26 cellular contexts compared by ENCODE assay signal in the genomic region with DNA sequence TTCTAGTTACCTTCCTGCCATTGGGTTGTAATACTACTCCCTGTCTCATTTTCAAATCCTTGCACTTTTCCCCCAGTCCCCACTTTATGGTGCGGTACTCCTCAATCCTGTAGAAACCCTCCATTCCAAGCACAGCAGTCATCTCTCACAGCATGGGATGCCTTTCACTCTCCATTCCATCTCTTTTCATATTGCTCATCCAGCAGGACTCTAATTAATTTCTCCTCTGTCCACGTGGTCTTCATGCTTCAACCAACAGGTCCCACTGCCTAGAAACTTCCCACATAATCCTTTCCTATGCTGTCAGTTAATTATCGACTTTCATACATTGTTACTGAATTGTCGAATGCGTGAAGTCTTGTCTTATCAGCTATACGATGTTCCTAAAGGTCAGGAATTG.
DNase-seq lines count a peak whose midpoint lies in the region; ATAC-seq, FAIRE-seq and TF ChIP-seq lines count a peak whose summit lies in the region.
"Had no signal": no experiment of that assay in that cellular context is flagged by ENCODE, and none has a peak within 500 bp of the region (broad histone marks: within the 10 kb centered on the region; RNA-seq: fewer than 3 reads in every experiment).

No MANE protein-coding gene starts in this region.

- no peak overlapping the region for H3K27ac Mint-ChIP-seq in astrocyte (ENCODE audit: unreplicated experiment)
- no peak overlapping the region for H3K27ac Mint-ChIP-seq in CD8-positive, alpha-beta T cell
- H3K27ac Mint-ChIP-seq: activated CD4-positive, alpha-beta T cell treated with anti-CD3 and anti-CD28 coated beads, Interleukin-2, amount 10 ng/mL, durations not matched to agents 7 days and 5 days; activated T-cell treated with anti-CD3 and anti-CD28 coated beads, Interleukin-2, amount 50 U/mL, for 24 hours; CD14-positive monocyte; mesothelial cell of epicardium had no signal

- no peaks in the 10 kb centered on the region for H3K9me3 ChIP-seq in astrocyte (ENCODE audit: insufficient read depth, low read depth, low read length)
- H3K9me3 ChIP-seq in esophagus muscularis mucosa, result no peaks in the 10 kb centered on the region
- no peaks in the 10 kb centered on the region for H3K9me3 ChIP-seq in osteoblast (ENCODE audit: low read depth, low read length)
- no peaks in the 10 kb centered on the region for H3K9me3 ChIP-seq in CD8-positive, alpha-beta T cell (ENCODE audit: low read length)
- H3K9me3 ChIP-seq: gastrocnemius medialis, left ventricle myocardium inferior, ovary, right atrium auricular region, spleen had no signal

- H3K27ac ChIP-seq in astrocyte (ENCODE audit: low read depth, low read length) (peak overlapping the region; percentile 19), esophagus muscularis mucosa (replicated peaks in 1 of 4) (peak overlapping the region in 3 of 4 donors; percentile 1 to 80 (median 3)), osteoblast (ENCODE audit: low read depth, low read length) (peak overlapping the region; percentile 87)
- H3K27ac ChIP-seq in CD8-positive, alpha-beta T cell (ENCODE audit: low read depth, low read length), result no peak overlapping the region
- H3K27ac ChIP-seq: gastrocnemius medialis, left ventricle myocardium inferior, ovary, right atrium auricular region had no signal

- peaks cover 22% of the 10 kb centered on the region for H3K4me1 Mint-ChIP-seq in astrocyte (ENCODE audit: low read depth, unreplicated experiment)
- H3K4me1 Mint-ChIP-seq in CD8-positive, alpha-beta T cell (ENCODE audit: low read depth), result peaks cover 10% of the 10 kb centered on the region

- peaks cover 78% of the 10 kb centered on the region for H3K36me3 ChIP-seq in astrocyte (ENCODE audit: insufficient read depth, low read length)
- peaks cover 14 to 68% (median 38%) of the 10 kb centered on the region in 4 donors for H3K36me3 ChIP-seq in esophagus muscularis mucosa
- peaks cover 97% of the 10 kb centered on the region for H3K36me3 ChIP-seq in osteoblast (ENCODE audit: insufficient read depth, low read length)
- no peaks in the 10 kb centered on the region for H3K36me3 ChIP-seq in CD8-positive, alpha-beta T cell (ENCODE audit: insufficient read depth, low read length)
- H3K36me3 ChIP-seq: ovary had no signal

- FAIRE-seq in astrocyte (lab: Jason Lieb, UNC), result peak; percentile 39

- no peak for TF ChIP-seq EP300 in esophagus muscularis mucosa (IDR thresholded peaks at IDR 0.05)

- DNase-seq in EL (peak; percentile 63), astrocyte (ENCODE audit: low read depth) (no peak), esophagus muscularis mucosa (ENCODE audit: extremely low spot score) (no peak), osteoblast (ENCODE audit: insufficient read length, low spot score, missing footprints) (no peak), GM10248 (ENCODE audit: extremely low spot score) (no peak), DMS 273 treated with DMSO at 0.1 percent for 48 hours (lab: John Stamatoyannopoulos, UW) (no peak), glomerular visceral epithelial cell (ENCODE audit: extremely low spot score) (no peak)
- DNase-seq in CD8-positive, alpha-beta T cell, result no peak
- DNase-seq: activated CD4-positive, alpha-beta T cell treated with anti-CD3 and anti-CD28 coated beads, Interleukin-2, amount 10 ng/mL, durations not matched to agents 7 days and 5 days; activated naive CD4-positive, alpha-beta T cell treated with Interleukin-2 at 50 U/mL for 16 hours; activated T-cell treated with anti-CD3 and anti-CD28 coated beads, Interleukin-2, amount 50 U/mL, for 24 hours; Calu3; dermis blood vessel endothelial cell; gastrocnemius medialis; hippocampal formation; left ventricle myocardium inferior; naive B cell; NCI-H1092; NCI-H187 treated with DMSO at 0.1 percent for 48 hours; NCI-H524 treated with DMSO at 0.1 percent for 48 hours; ovary; spleen; stimulated activated CD4-positive, alpha-beta T cell treated with anti-CD3 and anti-CD28 coated beads, Interleukin-2, amount 100 ng/mL, for 48 hours had no signal

- WGBS in esophagus muscularis mucosa, result 92% methylated on average over 6 of the region's 6 CpGs

- no peak overlapping the region for H3K9ac ChIP-seq in astrocyte (ENCODE audit: low read length)

- H3K4me3 Mint-ChIP-seq in astrocyte (ENCODE audit: unreplicated experiment), result no peak overlapping the region
- H3K4me3 Mint-ChIP-seq in CD8-positive, alpha-beta T cell, result no peak overlapping the region
- H3K4me3 Mint-ChIP-seq: activated CD4-positive, alpha-beta T cell treated with anti-CD3 and anti-CD28 coated beads, Interleukin-2, amount 10 ng/mL, durations not matched to agents 7 days and 5 days; activated T-cell treated with anti-CD3 and anti-CD28 coated beads, Interleukin-2, amount 50 U/mL, for 24 hours; CD14-positive monocyte; mesothelial cell of epicardium; naive B cell had no signal

- no peak for TF ChIP-seq CTCF in astrocyte (IDR thresholded peaks at IDR 0.05; ENCODE audit: insufficient read depth, low read depth, low read length)
- no peak for TF ChIP-seq CTCF in esophagus muscularis mucosa (IDR thresholded peaks at IDR 0.05)
- TF ChIP-seq CTCF in osteoblast (IDR thresholded peaks at IDR 0.05; ENCODE audit: extremely low read depth, low read depth, low read length), result no peak
- TF ChIP-seq CTCF in GM10248 (IDR thresholded peaks at IDR 0.05; ENCODE audit: control extremely low read depth, extremely low read depth, low read depth, missing control alignments), result no peak
- TF ChIP-seq CTCF in CD8-positive, alpha-beta T cell (IDR thresholded peaks at IDR 0.05), result no peak

- H3K4me1 ChIP-seq in astrocyte (ENCODE audit: insufficient read depth, low read length) (peaks cover 19% of the 10 kb centered on the region), esophagus muscularis mucosa (peaks cover 28 to 75% (median 68%) of the 10 kb centered on the region in 4 donors), osteoblast (ENCODE audit: insufficient read depth, low read length) (peaks cover 78% of the 10 kb centered on the region)
- H3K4me1 ChIP-seq in CD8-positive, alpha-beta T cell (ENCODE audit: insufficient read depth, low read length), result no peaks in the 10 kb centered on the region

- H3K79me2 ChIP-seq in astrocyte (ENCODE audit: insufficient read depth, low read length) (peaks cover 73% of the 10 kb centered on the region), osteoblast (ENCODE audit: insufficient read depth, low read length) (peaks cover 80% of the 10 kb centered on the region)

- peaks cover 22% of the 10 kb centered on the region for H3K36me3 Mint-ChIP-seq in astrocyte (ENCODE audit: low read depth, unreplicated experiment)
- no peaks in the 10 kb centered on the region for H3K36me3 Mint-ChIP-seq in CD8-positive, alpha-beta T cell
- H3K36me3 Mint-ChIP-seq: CD14-positive monocyte had no signal

- H3K4me2 ChIP-seq in astrocyte (ENCODE audit: low read length) (no peak overlapping the region), osteoblast (ENCODE audit: insufficient read depth, low read length) (no peak overlapping the region)

- POLR2A ChIA-PET in GM10248 (lab: Yijun Ruan, JAX), result no interaction called here
- POLR2A ChIA-PET in CD8-positive, alpha-beta T cell (lab: Charles Lee), result no interaction called here

- CTCF ChIA-PET in GM10248 (lab: Yijun Ruan, JAX), result interaction anchor here (1.1 to 1.5 kb wide), 2 partner anchors 11 to 220 kb away, joined by 3 to 5 read pairs; no protein-coding TSS in a partner anchor
- CTCF ChIA-PET in CD8-positive, alpha-beta T cell (lab: Charles Lee), result no interaction called here

- no peaks in the 10 kb centered on the region for H3K27me3 Mint-ChIP-seq in astrocyte (ENCODE audit: low read depth, unreplicated experiment)
- H3K27me3 Mint-ChIP-seq in CD8-positive, alpha-beta T cell (ENCODE audit: low read depth), result no peaks in the 10 kb centered on the region
- H3K27me3 Mint-ChIP-seq: activated T-cell treated with anti-CD3 and anti-CD28 coated beads, Interleukin-2, amount 50 U/mL, for 24 hours; naive B cell had no signal

- H2AFZ ChIP-seq in astrocyte (ENCODE audit: low read depth, low read length) (no peak overlapping the region), osteoblast (ENCODE audit: low read length) (no peak overlapping the region)

- ATAC-seq in CD8-positive, alpha-beta T cell, result no peak
- ATAC-seq: gastrocnemius medialis had no signal

- no peak for TF ChIP-seq POLR2A in esophagus muscularis mucosa (IDR thresholded peaks at IDR 0.05; ENCODE audit: low read depth)

- no peaks in the 10 kb centered on the region for H3K27me3 ChIP-seq in astrocyte (ENCODE audit: insufficient read depth, low read length)
- H3K27me3 ChIP-seq in esophagus muscularis mucosa, result no peaks in the 10 kb centered on the region
- no peaks in the 10 kb centered on the region for H3K27me3 ChIP-seq in osteoblast (ENCODE audit: insufficient read depth, low read length)
- H3K27me3 ChIP-seq in CD8-positive, alpha-beta T cell (ENCODE audit: insufficient read depth, low read length), result no peaks in the 10 kb centered on the region
- H3K27me3 ChIP-seq: gastrocnemius medialis, ovary, right atrium auricular region, spleen had no signal

- H3K9me3 Mint-ChIP-seq in astrocyte (ENCODE audit: unreplicated experiment), result no peaks in the 10 kb centered on the region
- no peaks in the 10 kb centered on the region for H3K9me3 Mint-ChIP-seq in CD8-positive, alpha-beta T cell
- H3K9me3 Mint-ChIP-seq: activated CD4-positive, alpha-beta T cell treated with anti-CD3 and anti-CD28 coated beads, Interleukin-2, amount 10 ng/mL, durations not matched to agents 7 days and 5 days; activated T-cell treated with anti-CD3 and anti-CD28 coated beads, Interleukin-2, amount 50 U/mL, for 24 hours; mesothelial cell of epicardium; naive B cell had no signal

- no peak overlapping the region for H3K4me3 ChIP-seq in astrocyte (ENCODE audit: insufficient read depth, low read depth, low read length)
- no peak overlapping the region for H3K4me3 ChIP-seq in esophagus muscularis mucosa
- no peak overlapping the region for H3K4me3 ChIP-seq in osteoblast (ENCODE audit: insufficient read depth, low read length)
- no peak overlapping the region for H3K4me3 ChIP-seq in CD8-positive, alpha-beta T cell (ENCODE audit: low read depth, low read length)
- H3K4me3 ChIP-seq: gastrocnemius medialis, left ventricle myocardium inferior, ovary, right atrium auricular region, spleen had no signal

- intact Hi-C loops in esophagus muscularis mucosa (cut with DNase I), result no loop called here
- intact Hi-C loops in CD8-positive, alpha-beta T cell (cut with DNase I, micrococcal nuclease), result no loop called here

- H4K20me1 ChIP-seq in astrocyte (ENCODE audit: insufficient read depth, low read length) (no peaks in the 10 kb centered on the region), osteoblast (ENCODE audit: insufficient read depth, low read length) (no peaks in the 10 kb centered on the region)
